In genomic region chr4:6268650-6269399, GRCh38 we compare ENCODE assay signal across 9 cellular contexts. TPM values are rescaled to one million over a fixed set of nuclear protein-coding genes. Genes with fewer than 3 reads are reported as not detected.
DNase-seq lines count a peak whose midpoint lies in the region; ATAC-seq and TF ChIP-seq lines count a peak whose summit lies in the region.
"Had no signal": no experiment of that assay in that cellular context is flagged by ENCODE, and none has a peak within 500 bp of the region (broad histone marks: within the 10 kb centered on the region; RNA-seq: fewer than 3 reads in every experiment).

No MANE protein-coding gene starts in this region.

- no peak for TF ChIP-seq POLR2A in spleen (IDR thresholded peaks at IDR 0.05)

- intact Hi-C loops in PC-9 (cut with micrococcal nuclease; ENCODE audit: unreplicated experiment) (no loop called here), spleen (cut with DNase I; ENCODE audit: low total_unique reads) (no loop called here)

- H3K4me1 ChIP-seq in PC-9 (replicated peaks; ENCODE audit: insufficient read depth) (peaks cover 32% of the 10 kb centered on the region), spleen (peaks cover 5 to 64% (median 48%) of the 10 kb centered on the region in 6 donors)

- no TSS peak for BruUV-seq in PC-9 (replicated peaks; lab: Mats Ljungman, UMichigan)

- ATAC-seq in GM21529 (IDR thresholded peaks at IDR 0.05; ENCODE audit: unreplicated experiment) (peak; percentile 15), omental fat pad (ENCODE audit: low FRiP score) (no peak)

- H3K4me2 ChIP-seq in PC-9, result peak overlapping the region; percentile 77

- CTCF ChIA-PET in PC-9 (lab: Charles Lee), result no interaction called here

- peak overlapping the region; percentile 48; the same call in 1 of the 2 replicates for H3K4me3 ChIP-seq in PC-9
- H3K4me3 ChIP-seq in fibroblast of villous mesenchyme (ENCODE audit: low read depth, low read length), result peak overlapping the region; percentile 31
- peak overlapping the region; percentile 4 to 99 (median 84) for H3K4me3 ChIP-seq in spleen

- H3K79me2 ChIP-seq in PC-9 (ENCODE audit: low read depth), result no peaks in the 10 kb centered on the region

- H3F3A ChIP-seq in PC-9 (ENCODE audit: insufficient read depth, low read depth), result peaks cover 16% of the 10 kb centered on the region

- no peaks in the 10 kb centered on the region for H3K9me2 ChIP-seq in PC-9 (ENCODE audit: insufficient read depth)

- peaks cover 12% of the 10 kb centered on the region for H4K20me1 ChIP-seq in PC-9 (ENCODE audit: insufficient read depth)

- H2AFZ ChIP-seq in PC-9, result peak overlapping the region; percentile 85

- H3K27ac ChIP-seq in PC-9 (no peak overlapping the region), spleen (peak overlapping the region in 4 of 8 donors; percentile 43 to 82 (median 78))
- H3K27ac ChIP-seq: neutrophil had no signal

- H3K9me3 ChIP-seq in PC-9 (ENCODE audit: insufficient read depth, low read depth), result no peaks in the 10 kb centered on the region
- H3K9me3 ChIP-seq in spleen, result no peaks in the 10 kb centered on the region
- H3K9me3 ChIP-seq: neutrophil had no signal

- TF ChIP-seq CTCF in PC-9 (conservative IDR thresholded peaks at IDR 0.05) (no peak), fibroblast of villous mesenchyme (IDR thresholded peaks at IDR 0.05; ENCODE audit: insufficient read depth, low read depth, low read length) (no peak), spleen (IDR thresholded peaks at IDR 0.05 in 8 of 11, conservative IDR thresholded peaks at IDR 0.05 in 3 of 11) (no peak), omental fat pad (IDR thresholded peaks at IDR 0.05) (no peak)

- DNase-seq in PC-9, result no peak
- no peak for DNase-seq in fibroblast of villous mesenchyme (ENCODE audit: low read depth)
- DNase-seq in spleen, result peak; percentile 75
- no peak for DNase-seq in D341Med (ENCODE audit: low spot score)
- no peak for DNase-seq in omental fat pad (ENCODE audit: low spot score)
- no peak for DNase-seq in NCI-H345 (lab: John Stamatoyannopoulos, UW)
- no peak for DNase-seq in OCI-M2 (lab: John Stamatoyannopoulos, UW; ENCODE audit: unreplicated experiment)

- H3K36me3 ChIP-seq in PC-9 (ENCODE audit: low read depth), result no peaks in the 10 kb centered on the region
- no peaks in the 10 kb centered on the region for H3K36me3 ChIP-seq in spleen
- H3K36me3 ChIP-seq: neutrophil had no signal

- H3K27me3 ChIP-seq in PC-9 (ENCODE audit: insufficient read depth, low read depth) (no peaks in the 10 kb centered on the region), spleen (replicated peaks in 1 of 7) (peaks cover 0 to 19% (median 0%) of the 10 kb centered on the region in 7 donors)

- 41 to 57% (median 51%) methylated on average over 8 to 13 of the region's 13 CpGs for WGBS in spleen, 5 donors

- POLR2A ChIA-PET in PC-9 (lab: Charles Lee; ENCODE audit: unreplicated experiment), result interaction anchor here (0.6 kb wide), 3 partner anchors 287 to 1874 kb away, joined by 6 to 11 read pairs (median 9); no protein-coding TSS in a partner anchor

RNA-seq across cellular contexts. Expression of gene WFS1, which starts 0.8 kb away (rescaled TPM):
- total RNA-seq in PC-9 (2021) (53.7 and 57.1 TPM in 2 replicates), fibroblast of villous mesenchyme (39.3 and 42.3 TPM in 2 replicates), spleen (10 to 100 TPM; 23.8 to 62.2 (median 54.8) TPM), omental fat pad (10 to 100 TPM; 35.9 to 91.3 (median 38.2) TPM)
- 10 to 100 TPM in 1 of 3 donors, 1 to 10 TPM in 2; 4.9 to 10.4 (median 8.0) TPM for polyA plus RNA-seq in spleen

Comparison
In these comparisons a context has a peak if more than half of its experiments do, and no peak if none do; other contexts are left out.
1. H3K4me3 ChIP-seq: peak in every context shown above with its lines; median percentile 84 in spleen; 48 in PC-9; 31 in fibroblast of villous mesenchyme.